24 cellular contexts compared by ENCODE assay signal in genomic region chr14:60008042-60008441, GRCh38.
A peak's percentile ranks its signal among the peaks of the same experiment; 100 is the strongest.
DNase-seq lines count a peak whose midpoint lies in the region; ATAC-seq and TF ChIP-seq lines count a peak whose summit lies in the region.
"Had no signal": no experiment of that assay in that cellular context is flagged by ENCODE, and none has a peak within 500 bp of the region (broad histone marks: within the 10 kb centered on the region; RNA-seq: fewer than 3 reads in every experiment).

No MANE protein-coding gene starts in this region.

- H3K4me2 ChIP-seq in fibroblast of lung (ENCODE audit: extremely low read depth, insufficient read depth, low read length) (no peak overlapping the region), OCI-LY7 (ENCODE audit: low read length) (no peak overlapping the region)
- H3K4me2 ChIP-seq: A549 had no signal

- no peak overlapping the region for H3K27ac Mint-ChIP-seq in activated CD8-positive, alpha-beta memory T cell treated with anti-CD3 and anti-CD28 coated beads, Interleukin-2, amount 10 ng/mL, durations not matched to agents 7 days and 5 days
- H3K27ac Mint-ChIP-seq: CD4-positive, alpha-beta memory T cell had no signal

- H3K4me3 ChIP-seq in fibroblast of lung (replicated peaks in 1 of 4; ENCODE audit: control extremely low read depth in 1 of 4, insufficient read depth in 1 of 4, low read depth in 3 of 4, low read length in 4 of 4) (no peak overlapping the region), OCI-LY7 (ENCODE audit: low read depth, low read length, poor library complexity, severe bottlenecking) (no peak overlapping the region)
- H3K4me3 ChIP-seq: A549 had no signal

- H3K36me3 ChIP-seq in fibroblast of lung (ENCODE audit: control insufficient read depth, insufficient read depth, low read length) (no peaks in the 10 kb centered on the region), OCI-LY7 (ENCODE audit: insufficient read depth, low read length) (no peaks in the 10 kb centered on the region)

- H4K20me1 ChIP-seq in fibroblast of lung (ENCODE audit: control insufficient read depth, extremely low read depth, insufficient read depth, low read length) (no peaks in the 10 kb centered on the region), OCI-LY7 (ENCODE audit: insufficient read depth, low read length) (no peaks in the 10 kb centered on the region)

- H3K79me2 ChIP-seq in fibroblast of lung (ENCODE audit: control insufficient read depth, insufficient read depth, low read length) (no peaks in the 10 kb centered on the region), OCI-LY7 (ENCODE audit: insufficient read depth, low read depth, low read length) (no peaks in the 10 kb centered on the region)

- H3K9me3 ChIP-seq in fibroblast of lung (ENCODE audit: control insufficient read depth, insufficient read depth, low read depth, low read length) (no peaks in the 10 kb centered on the region), OCI-LY7 (ENCODE audit: low read length) (no peaks in the 10 kb centered on the region)
- H3K9me3 ChIP-seq: A549 had no signal

- no peak for ATAC-seq in activated CD8-positive, alpha-beta memory T cell treated with anti-CD3 and anti-CD28 coated beads, Interleukin-2, amount 10 ng/mL, durations not matched to agents 7 days and 5 days
- ATAC-seq: A549, HepG2 had no signal

- no peak for TF ChIP-seq CTCF in RWPE1 (conservative IDR thresholded peaks at IDR 0.05; ENCODE audit: low read depth)
- no peak for TF ChIP-seq CTCF in fibroblast of lung (conservative IDR thresholded peaks at IDR 0.05 in 1 of 2, IDR thresholded peaks at IDR 0.05 in 1 of 2; ENCODE audit: low read depth in 1 of 2, low read length in 2 of 2)
- no peak for TF ChIP-seq CTCF in OCI-LY7 (conservative IDR thresholded peaks at IDR 0.05; ENCODE audit: low read length)

- H3K36me3 Mint-ChIP-seq in activated CD8-positive, alpha-beta memory T cell treated with anti-CD3 and anti-CD28 coated beads, Interleukin-2, amount 10 ng/mL, durations not matched to agents 7 days and 5 days: no peaks in the 10 kb centered on the region
- H3K36me3 Mint-ChIP-seq: CD4-positive, alpha-beta memory T cell had no signal

- POLR2A ChIA-PET in RWPE1 (lab: Yijun Ruan, JAX; ENCODE audit: low non-redundant PET): no interaction called here
- POLR2A ChIA-PET in OCI-LY7 (lab: Charles Lee): interaction anchor here (0.7 to 1.2 kb wide), 5 partner anchors 8 to 549 kb away, joined by 3 to 6 read pairs (median 3); no protein-coding TSS in a partner anchor

- H3K27me3 Mint-ChIP-seq in activated CD8-positive, alpha-beta memory T cell treated with anti-CD3 and anti-CD28 coated beads, Interleukin-2, amount 10 ng/mL, durations not matched to agents 7 days and 5 days: peaks cover 8% of the 10 kb centered on the region

- H3K4me1 ChIP-seq in fibroblast of lung (ENCODE audit: control insufficient read depth, extremely low read depth, insufficient read depth, low read length) (no peaks in the 10 kb centered on the region), OCI-LY7 (ENCODE audit: insufficient read depth, low read length, poor library complexity, severe bottlenecking) (no peaks in the 10 kb centered on the region)

- H3K4me1 Mint-ChIP-seq in activated CD8-positive, alpha-beta memory T cell treated with anti-CD3 and anti-CD28 coated beads, Interleukin-2, amount 10 ng/mL, durations not matched to agents 7 days and 5 days: no peaks in the 10 kb centered on the region
- H3K4me1 Mint-ChIP-seq: CD4-positive, alpha-beta memory T cell had no signal

- H2AFZ ChIP-seq in fibroblast of lung (ENCODE audit: low read length): no peak overlapping the region
- no peak overlapping the region for H2AFZ ChIP-seq in OCI-LY7 (ENCODE audit: low read length)

- BruUV-seq in OCI-LY7 (replicated peaks; lab: Mats Ljungman, UMichigan): no TSS peak

- CTCF ChIA-PET in RWPE1 (lab: Yijun Ruan, JAX) (no interaction called here), OCI-LY7 (lab: Charles Lee; ENCODE audit: unreplicated experiment) (no interaction called here)
- CTCF ChIA-PET in activated CD8-positive, alpha-beta memory T cell treated with anti-CD3 and anti-CD28 coated beads, Interleukin-2, amount 10 ng/mL, durations not matched to agents 7 days and 5 days (lab: Charles Lee): no interaction called here

- no peaks in the 10 kb centered on the region for H3K27me3 ChIP-seq in fibroblast of lung (ENCODE audit: control insufficient read depth, insufficient read depth, low read length)

- H3K9ac ChIP-seq in fibroblast of lung (ENCODE audit: insufficient read depth, low read length): no peak overlapping the region

- peaks cover 5% of the 10 kb centered on the region for H3K9me3 Mint-ChIP-seq in activated CD8-positive, alpha-beta memory T cell treated with anti-CD3 and anti-CD28 coated beads, Interleukin-2, amount 10 ng/mL, durations not matched to agents 7 days and 5 days (ENCODE audit: low read depth)

- H3K27ac ChIP-seq in RWPE1: no peak overlapping the region
- no peak overlapping the region for H3K27ac ChIP-seq in fibroblast of lung (ENCODE audit: insufficient read depth, low read length)
- no peak overlapping the region for H3K27ac ChIP-seq in OCI-LY7 (ENCODE audit: low read depth, low read length, poor library complexity, severe bottlenecking)
- H3K27ac ChIP-seq: A549, HL-60 had no signal

- peak; percentile 32 for DNase-seq in HCEC 1CT
- DNase-seq in RWPE1 (ENCODE audit: low spot score): peak; percentile 13
- peak; percentile 13 to 23 for DNase-seq in fibroblast of lung (ENCODE audit: low read depth in 2 of 2)
- DNase-seq in myocyte (ENCODE audit: low read depth): peak; percentile 26
- no peak for DNase-seq in activated CD4-positive, alpha-beta T cell treated with anti-CD3 and anti-CD28 coated beads for 4 hours
- no peak for DNase-seq in activated CD8-positive, alpha-beta memory T cell treated with anti-CD3 and anti-CD28 coated beads, Interleukin-2, amount 10 ng/mL, durations not matched to agents 7 days and 5 days
- DNase-seq in OCI-LY7 (ENCODE audit: low spot score): no peak
- DNase-seq in AML-193 (lab: John Stamatoyannopoulos, UW): no peak
- DNase-seq: C1 segment of cervical spinal cord; CD4-positive, alpha-beta memory T cell; COR-L47; EL; GF-D8; Karpas-422; NCI-H1105; NCI-H146; NCI-H1930; NCI-H2107; NCI-H524 treated with DMSO at 0.1 percent for 48 hours; NCI-H774; SHP77 treated with DMSO at 0.1 percent for 48 hours had no signal

- no peaks in the 10 kb centered on the region for H3K9me2 ChIP-seq in OCI-LY7 (ENCODE audit: insufficient read depth, low read length)

- intact Hi-C loops in OCI-LY7 (cut with micrococcal nuclease; ENCODE audit: unreplicated experiment): no loop called here

- H3K4me3 Mint-ChIP-seq in activated CD8-positive, alpha-beta memory T cell treated with anti-CD3 and anti-CD28 coated beads, Interleukin-2, amount 10 ng/mL, durations not matched to agents 7 days and 5 days: no peak overlapping the region
- H3K4me3 Mint-ChIP-seq: CD4-positive, alpha-beta memory T cell had no signal

Comparison
In these comparisons a context has a peak if more than half of its experiments do, and no peak if none do; other contexts are left out.
1. DNase-seq: peak in HCEC 1CT (single experiment), RWPE1 (single experiment), fibroblast of lung (2 of 2) and myocyte (single experiment); none in activated CD4-positive, alpha-beta T cell treated with anti-CD3 and anti-CD28 coated beads for 4 hours (0 of 2), activated CD8-positive, alpha-beta memory T cell treated with anti-CD3 and anti-CD28 coated beads, Interleukin-2, amount 10 ng/mL, durations not matched to agents 7 days and 5 days (single experiment), OCI-LY7 (single experiment) and AML-193 (0 of 2).